In genomic region chr1:37714226-37714625, GRCh38 we compare ENCODE assay signal across 29 cellular contexts. TPM values are rescaled to one million over a fixed set of nuclear protein-coding genes. Genes with fewer than 3 reads are reported as not detected.
"Had no signal": no experiment of that assay in that cellular context is flagged by ENCODE, and none has a peak within 500 bp of the region (broad histone marks: within the 10 kb centered on the region; RNA-seq: fewer than 3 reads in every experiment).

No MANE protein-coding gene starts in this region.

- H3K4me3 Mint-ChIP-seq: naive thymus-derived CD8-positive, alpha-beta T cell; nephron; neural crest cell; stimulated activated memory B cell treated with anti-CD40 and anti-IgM and Interleukin-4, amounts not matched to agents 10 μg/mL and 1 μg/mL and 100 μg/mL, for 72 hours; stimulated activated naive CD8-positive, alpha-beta T cell treated with anti-CD3 and anti-CD28 coated beads, Interleukin-15, amount 100 ng/mL, for 72 hours had no signal

- ATAC-seq: heart right ventricle; naive thymus-derived CD8-positive, alpha-beta T cell; right cardiac atrium; stimulated activated memory B cell treated with anti-CD40 and anti-IgM and Interleukin-4, amounts not matched to agents 10 μg/mL and 1 μg/mL and 100 μg/mL, for 72 hours; stimulated activated naive CD8-positive, alpha-beta T cell treated with anti-CD3 and anti-CD28 coated beads, Interleukin-15, amount 100 ng/mL, for 72 hours had no signal

- H2AFZ ChIP-seq: hepatocyte, parathyroid adenoma had no signal

- H3K36me3 Mint-ChIP-seq: naive thymus-derived CD8-positive, alpha-beta T cell had no signal

- H3K27me3 ChIP-seq: hepatocyte, thyroid gland, transverse colon, upper lobe of left lung had no signal

- H3K79me2 ChIP-seq: hepatocyte, parathyroid adenoma had no signal

- H3K36me3 ChIP-seq: left ventricle myocardium inferior, thyroid gland, transverse colon had no signal

- H3K4me1 Mint-ChIP-seq: naive thymus-derived CD8-positive, alpha-beta T cell; nephron; neural crest cell; stimulated activated memory B cell treated with anti-CD40 and anti-IgM and Interleukin-4, amounts not matched to agents 10 μg/mL and 1 μg/mL and 100 μg/mL, for 72 hours; stimulated activated naive CD8-positive, alpha-beta T cell treated with anti-CD3 and anti-CD28 coated beads, Interleukin-15, amount 100 ng/mL, for 72 hours had no signal

- DNase-seq: heart right ventricle; islet precursor cell; left ventricle myocardium inferior; mesenchymal stem cell; naive thymus-derived CD8-positive, alpha-beta T cell; nucleus accumbens; retina; right cardiac atrium; stimulated activated CD4-positive, alpha-beta T cell treated with anti-CD3 and anti-CD28 coated beads, Interleukin-1b, Interleukin-23, amount 100 ng/mL, for 48 hours; stimulated activated CD4-positive, alpha-beta T cell treated with anti-CD3 and anti-CD28 coated beads, Interleukin-2, amount 100 ng/mL, for 48 hours; stimulated activated CD4-positive, alpha-beta T cell treated with anti-CD3 and anti-CD28 coated beads, Interleukin-4, amount 100 ng/mL, for 4 hours; stimulated activated CD8-positive, alpha-beta memory T cell treated with anti-CD3 and anti-CD28 coated beads, Interleukin-4, amount 100 ng/mL, for 48 hours; stimulated activated naive CD4-positive, alpha-beta T cell treated with Interleukin-2 at 50 U/mL for 16 hours; stimulated activated naive CD8-positive, alpha-beta T cell treated with anti-CD3 and anti-CD28 coated beads, Interleukin-15, amount 100 ng/mL, for 72 hours; substantia nigra; thyroid gland; transverse colon; upper lobe of left lung had no signal

- H3K27ac ChIP-seq: heart right ventricle, hepatocyte, left ventricle myocardium inferior, parathyroid adenoma, thyroid gland, transverse colon, upper lobe of left lung had no signal

- H3K4me1 ChIP-seq: heart right ventricle, left ventricle myocardium inferior, parathyroid adenoma, thyroid gland, transverse colon, upper lobe of left lung had no signal

- H3K4me2 ChIP-seq: hepatocyte, smooth muscle cell had no signal

- H3K4me3 ChIP-seq: heart right ventricle, hepatocyte, left ventricle myocardium inferior, lung, smooth muscle cell, thyroid gland, transverse colon, upper lobe of left lung had no signal

- H3K9me3 Mint-ChIP-seq: naive thymus-derived CD8-positive, alpha-beta T cell; nephron; neural crest cell; stimulated activated memory B cell treated with anti-CD40 and anti-IgM and Interleukin-4, amounts not matched to agents 10 μg/mL and 1 μg/mL and 100 μg/mL, for 72 hours; stimulated activated naive CD8-positive, alpha-beta T cell treated with anti-CD3 and anti-CD28 coated beads, Interleukin-15, amount 100 ng/mL, for 72 hours had no signal

- H3K9me3 ChIP-seq: heart right ventricle, left ventricle myocardium inferior, thyroid gland, transverse colon, upper lobe of left lung had no signal

- H3K27ac Mint-ChIP-seq: naive thymus-derived CD8-positive, alpha-beta T cell; nephron; progenitor cell of endocrine pancreas; stimulated activated memory B cell treated with anti-CD40 and anti-IgM and Interleukin-4, amounts not matched to agents 10 μg/mL and 1 μg/mL and 100 μg/mL, for 72 hours; stimulated activated naive CD8-positive, alpha-beta T cell treated with anti-CD3 and anti-CD28 coated beads, Interleukin-15, amount 100 ng/mL, for 72 hours had no signal

RNA-seq across cellular contexts. Expression of gene EPHA10, which starts 50.7 kb away (rescaled TPM):
- total RNA-seq: naive thymus-derived CD8-positive, alpha-beta T cell; osteocyte; pulmonary artery endothelial cell; skeletal muscle tissue; smooth muscle cell had no signal
- polyA plus RNA-seq: naive thymus-derived CD8-positive, alpha-beta T cell; smooth muscle cell had no signal
